7 cellular contexts compared by ENCODE assay signal in the genomic region with DNA sequence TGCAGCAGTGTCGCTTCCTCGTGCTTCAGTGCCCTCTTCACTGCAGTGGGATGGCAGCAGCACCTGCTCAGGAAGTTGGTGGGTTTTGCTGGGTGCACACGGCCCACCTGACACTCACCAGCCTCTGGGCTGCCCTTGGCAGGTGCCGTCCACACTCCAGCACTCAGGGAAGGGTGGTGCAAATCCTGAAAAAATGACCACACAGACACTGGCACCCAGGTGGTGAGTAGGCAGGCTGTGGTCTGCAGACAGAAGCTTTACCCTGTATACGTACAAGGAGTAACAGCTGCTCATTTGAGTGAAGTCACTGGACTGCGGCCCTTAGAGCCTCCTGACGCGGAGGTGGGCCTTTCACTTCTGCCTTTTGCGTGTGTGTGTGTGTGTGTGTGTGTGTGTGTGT.
DNase-seq lines count a peak whose midpoint lies in the region; ATAC-seq, FAIRE-seq and TF ChIP-seq lines count a peak whose summit lies in the region.
"Not testable (repeated sequence)": the region's sequence is repeated elsewhere in the genome, so short reads cannot be mapped to it uniquely, and the experiment has no call there.

No MANE protein-coding gene starts in this region.

- not testable (repeated sequence) for H2AFZ ChIP-seq in OCI-LY3 (ENCODE audit: low read depth, low read length)

- peak overlapping the region; percentile 36 for H3K4me2 ChIP-seq in OCI-LY3 (ENCODE audit: low read length)

- intact Hi-C loops in left colon (cut with DNase I, micrococcal nuclease): not testable (repeated sequence)

- not testable (repeated sequence) for H4K20me1 ChIP-seq in OCI-LY3 (ENCODE audit: insufficient read depth, low read length)

- TF ChIP-seq CTCF in OCI-LY3 (IDR thresholded peaks at IDR 0.05; ENCODE audit: low read depth, low read length): not testable (repeated sequence)

- H3K36me3 ChIP-seq in OCI-LY3 (replicated peaks; ENCODE audit: low read depth, low read length): not testable (repeated sequence)

- H3K27me3 ChIP-seq in OCI-LY3 (ENCODE audit: low read depth, low read length): not testable (repeated sequence)

- FAIRE-seq in GM18507 (lab: Jason Lieb, UNC): peak; percentile 90

- DNase-seq in GM18507 (ENCODE audit: extremely low spot score, insufficient read length, low read depth) (peak; percentile 15), left colon (peak in 1 of 2 donors; percentile 33)

- not testable (repeated sequence) for H3K79me2 ChIP-seq in OCI-LY3 (ENCODE audit: low read length)

- H3K4me1 ChIP-seq in OCI-LY3 (ENCODE audit: low read length): peaks cover 63% of the 10 kb centered on the region

- ATAC-seq in GM19372 (IDR thresholded peaks at IDR 0.05; ENCODE audit: low read depth, unreplicated experiment) (peak; percentile 79), GM21717 (IDR thresholded peaks at IDR 0.05; ENCODE audit: unreplicated experiment) (peak; percentile 60), HG02973 (IDR thresholded peaks at IDR 0.05; ENCODE audit: unreplicated experiment) (peak; percentile 64), HG03439 (IDR thresholded peaks at IDR 0.05; ENCODE audit: unreplicated experiment) (peak; percentile 71), left colon (peak; percentile 45)

- peak overlapping the region; percentile 11; the same call in 1 of the 2 replicates for H3K4me3 ChIP-seq in OCI-LY3 (ENCODE audit: low read length)

- not testable (repeated sequence) for H3K9ac ChIP-seq in OCI-LY3 (ENCODE audit: low read length)

- H3K9me3 ChIP-seq in OCI-LY3 (ENCODE audit: insufficient read depth, low read length): not testable (repeated sequence)

- peak overlapping the region; percentile 73 for H3K27ac ChIP-seq in OCI-LY3 (ENCODE audit: low read length)
